In genomic region chr16:53803451-53803850, GRCh38 we compare ENCODE assay signal across 2 cellular contexts.
TF ChIP-seq lines count a peak whose summit lies in the region.

No MANE protein-coding gene starts in this region.

TF ChIP-seq in A549, 52 proteins besides CTCF, POLR2A, EP300 and RAD21 (continued from another document):
- no peak for TF ChIP-seq CEBPB (IDR thresholded peaks at IDR 0.05)
- TF ChIP-seq JUN (IDR thresholded peaks at IDR 0.05): no peak
- no peak for TF ChIP-seq PHF8 (IDR thresholded peaks at IDR 0.05; ENCODE audit: borderline replicate concordance, low read depth)
- no peak for TF ChIP-seq HES2 (IDR thresholded peaks at IDR 0.05)
- TF ChIP-seq RFX5 (IDR thresholded peaks at IDR 0.05): no peak
- no peak for TF ChIP-seq USF2 (IDR thresholded peaks at IDR 0.05)

TF ChIP-seq in GM23338, 12 proteins besides CTCF, POLR2A, EP300 and RAD21 (continued from another document):
- TF ChIP-seq ZNF462 (CRISPR knock-in tag; IDR thresholded peaks at IDR 0.05) (no peak), ETS1 (IDR thresholded peaks at IDR 0.05) (no peak)
